In the genomic region with DNA sequence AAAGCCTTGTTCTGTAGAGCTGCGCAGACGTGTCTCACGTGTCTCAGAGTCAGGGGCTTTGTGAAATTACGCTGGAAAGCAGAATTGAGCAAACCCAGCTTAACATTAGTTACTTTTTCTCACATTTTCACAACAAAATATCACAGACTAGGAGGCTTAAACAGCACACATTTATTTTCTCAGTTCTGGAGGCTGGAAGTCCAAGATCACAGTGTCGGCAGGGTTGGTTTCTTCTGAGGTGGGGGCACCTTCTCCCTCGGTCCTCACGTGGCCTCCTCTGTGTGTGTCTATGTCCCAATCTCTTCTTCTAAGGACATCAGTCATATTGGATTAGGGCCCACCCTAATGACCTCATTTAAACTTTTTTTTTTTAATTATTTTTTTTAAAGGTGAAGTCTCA, we compare ENCODE assay signal across 31 cellular contexts. TPM values are rescaled to one million over a fixed set of nuclear protein-coding genes. Genes with fewer than 3 reads are reported as not detected.
A peak's percentile ranks its signal among the peaks of the same experiment; 100 is the strongest.
DNase-seq lines count a peak whose midpoint lies in the region; ATAC-seq and TF ChIP-seq lines count a peak whose summit lies in the region.
"Had no signal": no experiment of that assay in that cellular context is flagged by ENCODE, and none has a peak within 500 bp of the region (broad histone marks: within the 10 kb centered on the region; RNA-seq: fewer than 3 reads in every experiment).

No MANE protein-coding gene starts in this region.

- no peak overlapping the region for H2AFZ ChIP-seq in GM23338
- H2AFZ ChIP-seq: PC-9 had no signal

- no peak for DNase-seq in activated T-cell treated with anti-CD3 and anti-CD28 coated beads, Interleukin-2, amount 50 U/mL, for 24 hours
- DNase-seq in activated T-cell treated with anti-CD3 and anti-CD28 coated beads for 4 hours (no peak), GM23338 (ENCODE audit: low spot score) (no peak), NCI-H2107 treated with DMSO at 0.1 percent for 48 hours (lab: John Stamatoyannopoulos, UW; ENCODE audit: unreplicated experiment) (no peak)
- no peak for DNase-seq in activated CD8-positive, alpha-beta memory T cell treated with anti-CD3 and anti-CD28 coated beads, Interleukin-2, amount 50 U/mL, for 48 hours
- DNase-seq: C1 segment of cervical spinal cord; CD8-positive, alpha-beta memory T cell; DMS 273 treated with DMSO at 0.1 percent for 48 hours; DMS79; EL; GDM1; Kasumi-1; MV-4-11; NCI-H1105 treated with DMSO at 0.1 percent for 48 hours; NCI-H146; NCI-H1930; NCI-H2107; NCI-H446 treated with DMSO at 0.1 percent for 48 hours; NCI-H526; NCI-H82; NK-92 treated with Interleukin-12 subunit alpha and Interleukin-12 subunit beta, amount 100 ng/mL, for 24 hours; PC-9; Right ventricle myocardium superior had no signal

- H3K36me3 ChIP-seq in GM23338 (ENCODE audit: insufficient read depth) = peaks cover 5% of the 10 kb centered on the region; the same call in 1 of the 2 replicates

- TF ChIP-seq CTCF in GM23338 (conservative IDR thresholded peaks at IDR 0.05; ENCODE audit: low read depth in 2 of 2) = no peak

- peaks cover 1% of the 10 kb centered on the region for H3K79me2 ChIP-seq in GM23338 (replicated peaks; ENCODE audit: insufficient read depth)

- no peaks in the 10 kb centered on the region for H3K27me3 Mint-ChIP-seq in activated T-cell treated with anti-CD3 and anti-CD28 coated beads, Interleukin-2, amount 50 U/mL, for 24 hours
- peaks cover 4% of the 10 kb centered on the region for H3K27me3 Mint-ChIP-seq in GM23338 (ENCODE audit: insufficient read depth, low read depth, poor library complexity)
- H3K27me3 Mint-ChIP-seq in dendritic cell treated with granulocyte-macrophage colony-stimulating factor and Interleukin-4, amounts not matched to agents 40 ng/mL and 50 ng/mL, for 4 days = no peaks in the 10 kb centered on the region
- H3K27me3 Mint-ChIP-seq in stimulated activated memory B cell treated with anti-CD40 and anti-IgM and Interleukin-4, amounts not matched to agents 10 μg/mL and 1 μg/mL and 100 μg/mL, for 72 hours = no peaks in the 10 kb centered on the region
- H3K27me3 Mint-ChIP-seq: CD8-positive, alpha-beta memory T cell had no signal

- no peaks in the 10 kb centered on the region for H3K4me1 ChIP-seq in GM23338 (ENCODE audit: insufficient read depth)

- ATAC-seq in GM23338 (no peak), HG02571 (IDR thresholded peaks at IDR 0.05; ENCODE audit: unreplicated experiment) (no peak)
- ATAC-seq in stimulated activated memory B cell treated with anti-CD40 and anti-IgM and Interleukin-4, amounts not matched to agents 10 μg/mL and 1 μg/mL and 100 μg/mL, for 72 hours = no peak
- ATAC-seq: GM12878, HCT116, HepG2 had no signal

- no peak overlapping the region for H3K4me3 Mint-ChIP-seq in activated T-cell treated with anti-CD3 and anti-CD28 coated beads, Interleukin-2, amount 50 U/mL, for 24 hours
- no peak overlapping the region for H3K4me3 Mint-ChIP-seq in GM23338
- H3K4me3 Mint-ChIP-seq in dendritic cell treated with granulocyte-macrophage colony-stimulating factor and Interleukin-4, amounts not matched to agents 40 ng/mL and 50 ng/mL, for 4 days = no peak overlapping the region
- H3K4me3 Mint-ChIP-seq in stimulated activated memory B cell treated with anti-CD40 and anti-IgM and Interleukin-4, amounts not matched to agents 10 μg/mL and 1 μg/mL and 100 μg/mL, for 72 hours = no peak overlapping the region
- H3K4me3 Mint-ChIP-seq: CD8-positive, alpha-beta memory T cell had no signal

- H3K4me1 Mint-ChIP-seq in activated T-cell treated with anti-CD3 and anti-CD28 coated beads, Interleukin-2, amount 50 U/mL, for 24 hours (ENCODE audit: low read depth) = peaks cover 5% of the 10 kb centered on the region
- H3K4me1 Mint-ChIP-seq in GM23338 = no peaks in the 10 kb centered on the region
- H3K4me1 Mint-ChIP-seq in dendritic cell treated with granulocyte-macrophage colony-stimulating factor and Interleukin-4, amounts not matched to agents 40 ng/mL and 50 ng/mL, for 4 days (ENCODE audit: low read depth) = peaks cover 40% of the 10 kb centered on the region
- H3K4me1 Mint-ChIP-seq in stimulated activated memory B cell treated with anti-CD40 and anti-IgM and Interleukin-4, amounts not matched to agents 10 μg/mL and 1 μg/mL and 100 μg/mL, for 72 hours = peaks cover 27% of the 10 kb centered on the region

- no peak overlapping the region for H3K4me3 ChIP-seq in GM23338
- H3K4me3 ChIP-seq: GM12878, PC-9 had no signal

- peaks cover 2% of the 10 kb centered on the region; the same call in 1 of the 2 replicates for H3F3A ChIP-seq in GM23338 (replicated peaks; ENCODE audit: low read depth)

- H3K36me3 Mint-ChIP-seq in activated T-cell treated with anti-CD3 and anti-CD28 coated beads, Interleukin-2, amount 50 U/mL, for 24 hours (ENCODE audit: low read depth) = peaks cover 33% of the 10 kb centered on the region
- peaks cover 14% of the 10 kb centered on the region for H3K36me3 Mint-ChIP-seq in GM23338 (ENCODE audit: low read depth)
- peaks cover 43% of the 10 kb centered on the region for H3K36me3 Mint-ChIP-seq in dendritic cell treated with granulocyte-macrophage colony-stimulating factor and Interleukin-4, amounts not matched to agents 40 ng/mL and 50 ng/mL, for 4 days (ENCODE audit: low read depth)
- peaks cover 8% of the 10 kb centered on the region for H3K36me3 Mint-ChIP-seq in stimulated activated memory B cell treated with anti-CD40 and anti-IgM and Interleukin-4, amounts not matched to agents 10 μg/mL and 1 μg/mL and 100 μg/mL, for 72 hours

- H3K9me3 Mint-ChIP-seq in activated T-cell treated with anti-CD3 and anti-CD28 coated beads, Interleukin-2, amount 50 U/mL, for 24 hours = no peaks in the 10 kb centered on the region
- no peaks in the 10 kb centered on the region; the same call in 2 of the 3 replicates for H3K9me3 Mint-ChIP-seq in GM23338
- no peaks in the 10 kb centered on the region for H3K9me3 Mint-ChIP-seq in dendritic cell treated with granulocyte-macrophage colony-stimulating factor and Interleukin-4, amounts not matched to agents 40 ng/mL and 50 ng/mL, for 4 days
- no peaks in the 10 kb centered on the region for H3K9me3 Mint-ChIP-seq in stimulated activated memory B cell treated with anti-CD40 and anti-IgM and Interleukin-4, amounts not matched to agents 10 μg/mL and 1 μg/mL and 100 μg/mL, for 72 hours
- H3K9me3 Mint-ChIP-seq: CD8-positive, alpha-beta memory T cell had no signal

- H4K20me1 ChIP-seq in GM23338 (replicated peaks; ENCODE audit: insufficient read depth) = no peaks in the 10 kb centered on the region

- H3K9me2 ChIP-seq in GM23338 (ENCODE audit: insufficient read depth) = no peaks in the 10 kb centered on the region

- intact Hi-C loops in dendritic cell treated with granulocyte-macrophage colony-stimulating factor and Interleukin-4, amounts not matched to agents 40 ng/mL and 50 ng/mL, for 4 days (cut with micrococcal nuclease) = no loop called here

- H3K27me3 ChIP-seq in GM23338 (ENCODE audit: insufficient read depth) = no peaks in the 10 kb centered on the region

- H3K27ac Mint-ChIP-seq in activated T-cell treated with anti-CD3 and anti-CD28 coated beads, Interleukin-2, amount 50 U/mL, for 24 hours = peak overlapping the region; percentile 2
- H3K27ac Mint-ChIP-seq in GM23338 = 0 out of 2 replicates have a peak overlapping the region, but pooled peaks have one; percentile 1
- peak overlapping the region; percentile 95 for H3K27ac Mint-ChIP-seq in dendritic cell treated with granulocyte-macrophage colony-stimulating factor and Interleukin-4, amounts not matched to agents 40 ng/mL and 50 ng/mL, for 4 days
- H3K27ac Mint-ChIP-seq in stimulated activated memory B cell treated with anti-CD40 and anti-IgM and Interleukin-4, amounts not matched to agents 10 μg/mL and 1 μg/mL and 100 μg/mL, for 72 hours = peak overlapping the region; percentile 61

- H3K4me2 ChIP-seq in GM23338 = no peak overlapping the region
- H3K4me2 ChIP-seq: PC-9 had no signal

- H3K27ac ChIP-seq in GM23338 (ENCODE audit: low read depth) = no peak overlapping the region
- H3K27ac ChIP-seq: PC-9 had no signal

TF ChIP-seq in GM23338, 12 proteins besides CTCF, POLR2A, EP300 and RAD21 (continues in another document):
- TF ChIP-seq EZH2 (IDR thresholded peaks at IDR 0.05; ENCODE audit: low read depth, unreplicated experiment) = no peak
- TF ChIP-seq, protein P1, sequence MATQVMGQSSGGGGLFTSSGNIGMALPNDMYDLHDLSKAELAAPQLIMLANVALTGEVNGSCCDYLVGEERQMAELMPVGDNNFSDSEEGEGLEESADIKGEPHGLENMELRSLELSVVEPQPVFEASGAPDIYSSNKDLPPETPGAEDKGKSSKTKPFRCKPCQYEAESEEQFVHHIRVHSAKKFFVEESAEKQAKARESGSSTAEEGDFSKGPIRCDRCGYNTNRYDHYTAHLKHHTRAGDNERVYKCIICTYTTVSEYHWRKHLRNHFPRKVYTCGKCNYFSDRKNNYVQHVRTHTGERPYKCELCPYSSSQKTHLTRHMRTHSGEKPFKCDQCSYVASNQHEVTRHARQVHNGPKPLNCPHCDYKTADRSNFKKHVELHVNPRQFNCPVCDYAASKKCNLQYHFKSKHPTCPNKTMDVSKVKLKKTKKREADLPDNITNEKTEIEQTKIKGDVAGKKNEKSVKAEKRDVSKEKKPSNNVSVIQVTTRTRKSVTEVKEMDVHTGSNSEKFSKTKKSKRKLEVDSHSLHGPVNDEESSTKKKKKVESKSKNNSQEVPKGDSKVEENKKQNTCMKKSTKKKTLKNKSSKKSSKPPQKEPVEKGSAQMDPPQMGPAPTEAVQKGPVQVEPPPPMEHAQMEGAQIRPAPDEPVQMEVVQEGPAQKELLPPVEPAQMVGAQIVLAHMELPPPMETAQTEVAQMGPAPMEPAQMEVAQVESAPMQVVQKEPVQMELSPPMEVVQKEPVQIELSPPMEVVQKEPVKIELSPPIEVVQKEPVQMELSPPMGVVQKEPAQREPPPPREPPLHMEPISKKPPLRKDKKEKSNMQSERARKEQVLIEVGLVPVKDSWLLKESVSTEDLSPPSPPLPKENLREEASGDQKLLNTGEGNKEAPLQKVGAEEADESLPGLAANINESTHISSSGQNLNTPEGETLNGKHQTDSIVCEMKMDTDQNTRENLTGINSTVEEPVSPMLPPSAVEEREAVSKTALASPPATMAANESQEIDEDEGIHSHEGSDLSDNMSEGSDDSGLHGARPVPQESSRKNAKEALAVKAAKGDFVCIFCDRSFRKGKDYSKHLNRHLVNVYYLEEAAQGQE (IDR thresholded peaks at IDR 0.05; ENCODE audit: unreplicated experiment) = no peak
- no peak for TF ChIP-seq ZNF331 (CRISPR knock-in tag; IDR thresholded peaks at IDR 0.05; ENCODE audit: low read depth)

RNA-seq across cellular contexts. Expression of gene EIF3G, which starts 4.7 kb away (rescaled TPM):
- 299 and 328 TPM in 2 replicates for total RNA-seq in GM23338 (2014; rRNA removed; shearing (Covaris generic))
- 238 and 244 TPM in 2 replicates for polyA plus RNA-seq in GM23338 (2016; fragmentation: Nextera tagmentation; extraction: Ambion mirVana)

RNA-seq across cellular contexts. Expression of gene P2RY11, which starts 12.9 kb away (rescaled TPM):
- 1.2 and 4.0 TPM in 2 replicates for total RNA-seq in GM23338 (2014; rRNA removed; shearing (Covaris generic))
- 3.4 and 4.3 TPM in 2 replicates for polyA plus RNA-seq in GM23338 (2016; fragmentation: Nextera tagmentation; extraction: Ambion mirVana)

RNA-seq across cellular contexts. Expression of gene PPAN, which starts 18.3 kb away (rescaled TPM):
- 56.5 and 71.8 TPM in 2 replicates for total RNA-seq in GM23338 (2014; rRNA removed; shearing (Covaris generic))
- 76.9 and 81.9 TPM in 2 replicates for polyA plus RNA-seq in GM23338 (2016; fragmentation: Nextera tagmentation; extraction: Ambion mirVana)

RNA-seq across cellular contexts. Expression of gene ANGPTL6, which starts 22.0 kb away (rescaled TPM):
- not detected in 2 replicates for total RNA-seq in GM23338 (2014; rRNA removed; shearing (Covaris generic))
- 0.17 TPM in 1 of 2 replicates, not detected in the other for polyA plus RNA-seq in GM23338 (2016; fragmentation: Nextera tagmentation; extraction: Ambion mirVana)
- total RNA-seq: M059J, PC-9, Right ventricle myocardium superior, RPMI7951 had no signal

RNA-seq across cellular contexts. Expression of gene SHFL, which starts 38.3 kb away (rescaled TPM):
- total RNA-seq in GM23338 (2014; rRNA removed; shearing (Covaris generic)) = 21.9 and 31.7 TPM in 2 replicates
- 32.1 and 33.6 TPM in 2 replicates for polyA plus RNA-seq in GM23338 (2016; fragmentation: Nextera tagmentation; extraction: Ambion mirVana)

Comparison
In these comparisons a context has a peak if more than half of its experiments do, and no peak if none do; other contexts are left out.
1. H3K27ac Mint-ChIP-seq: peak in every context shown above with its lines; median percentile 95 in dendritic cell treated with granulocyte-macrophage colony-stimulating factor and Interleukin-4, amounts not matched to agents 40 ng/mL and 50 ng/mL, for 4 days; 61 in stimulated activated memory B cell treated with anti-CD40 and anti-IgM and Interleukin-4, amounts not matched to agents 10 μg/mL and 1 μg/mL and 100 μg/mL, for 72 hours; 2 in activated T-cell treated with anti-CD3 and anti-CD28 coated beads, Interleukin-2, amount 50 U/mL, for 24 hours; 1 in GM23338.